In genomic region chr4:185669288-185669687, GRCh38 we compare ENCODE assay signal across 1 cellular context.
TF ChIP-seq lines count a peak whose summit lies in the region.

No MANE protein-coding gene starts in this region.

TF ChIP-seq in HepG2, 621 proteins besides CTCF, POLR2A, EP300 and RAD21 (continued from another document):
- no peak for TF ChIP-seq ZXDC (CRISPR knock-in tag; IDR thresholded peaks at IDR 0.05)
TF ChIP-seq in HepG2: peak in this region for 2.
